Comparison of ENCODE assay signal across 19 cellular contexts in the genomic region with DNA sequence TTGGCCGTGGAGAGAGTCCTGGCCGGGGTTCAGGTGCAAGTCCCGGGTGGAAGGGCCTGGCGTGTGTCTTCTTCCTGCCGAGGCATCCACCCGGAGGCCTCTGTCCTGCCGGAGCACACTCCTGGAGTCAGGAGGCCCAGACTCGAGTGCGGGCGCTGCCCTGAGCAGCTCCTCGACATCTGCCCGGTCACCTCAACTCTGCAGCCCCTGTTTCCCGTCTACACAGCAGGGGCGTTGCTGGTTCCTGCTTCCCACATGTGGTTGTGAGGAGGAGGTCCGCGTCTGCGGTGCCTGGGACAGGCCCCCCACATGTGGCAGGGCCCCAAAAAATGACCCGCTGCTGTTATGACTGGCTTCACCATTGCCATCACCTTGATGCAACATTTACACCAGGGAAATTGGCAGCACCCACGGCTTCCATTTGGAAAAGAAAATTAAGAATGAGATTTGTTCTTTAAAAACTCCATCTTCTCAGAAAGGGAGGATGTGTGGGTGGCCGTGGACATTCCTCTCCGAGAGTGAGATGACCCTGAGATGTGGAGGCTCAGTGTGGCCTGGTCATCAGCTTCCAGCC.
DNase-seq lines count a peak whose midpoint lies in the region; ATAC-seq, FAIRE-seq and TF ChIP-seq lines count a peak whose summit lies in the region.
"Had no signal": no experiment of that assay in that cellular context is flagged by ENCODE, and none has a peak within 500 bp of the region (broad histone marks: within the 10 kb centered on the region; RNA-seq: fewer than 3 reads in every experiment).

No MANE protein-coding gene starts in this region.

- DNase-seq in HepG2 (ENCODE audit: low spot score) (no peak), right lobe of liver (no peak), left lung (no peak), thoracic aorta (ENCODE audit: low spot score) (no peak), aorta (no peak), putamen (ENCODE audit: low spot score) (no peak), Kasumi-1 (lab: John Stamatoyannopoulos, UW) (no peak)
- no peak for DNase-seq in effector CD4-positive, alpha-beta T cell
- DNase-seq: Calu3; CD8-positive, alpha-beta T cell; DMS 273 treated with DMSO at 0.1 percent for 48 hours; DMS53; DND-41; EL; GOT3; H7 had no signal

- H3K4me3 ChIP-seq in HepG2 (replicated peaks in 1 of 3; ENCODE audit: insufficient read depth in 1 of 3, low read depth in 2 of 3, low read length in 3 of 3) (peak overlapping the region in 2 of 3 experiments; percentile 42 to 51; a peak in 4 of 6 replicates), right lobe of liver (no peak overlapping the region), left lung (no peak overlapping the region), thoracic aorta (peak overlapping the region; percentile 48), aorta (ENCODE audit: low read length in 2 of 2) (no peak overlapping the region)
- H3K4me3 ChIP-seq: BLaER1 treated with 17β-estradiol and CSF1 and Interleukin-3, amounts not matched to agents 10 nM and 100 nM; GM12878 had no signal

- H3K9me3 ChIP-seq in HepG2 (ENCODE audit: low read length) (no peaks in the 10 kb centered on the region), right lobe of liver (no peaks in the 10 kb centered on the region), left lung (no peaks in the 10 kb centered on the region), thoracic aorta (no peaks in the 10 kb centered on the region), aorta (ENCODE audit: control insufficient read depth, low read length) (no peaks in the 10 kb centered on the region)
- H3K9me3 ChIP-seq: BLaER1 treated with 17β-estradiol and CSF1 and Interleukin-3, amounts not matched to agents 10 nM and 100 nM had no signal

- TF ChIP-seq CTCF in HepG2 (CRISPR knock-in tag; IDR thresholded peaks at IDR 0.05) (no peak), right lobe of liver (IDR thresholded peaks at IDR 0.05) (no peak), left lung (IDR thresholded peaks at IDR 0.05) (no peak), thoracic aorta (IDR thresholded peaks at IDR 0.05) (no peak)

- BruUV-seq in HepG2 (replicated peaks; lab: Mats Ljungman, UMichigan), result no TSS peak

- no peak overlapping the region for H2AFZ ChIP-seq in HepG2 (ENCODE audit: low read length)

- H3K9ac ChIP-seq in HepG2 (ENCODE audit: insufficient read depth, low read depth, low read length), result peak overlapping the region; percentile 63
- H3K9ac ChIP-seq: BLaER1 treated with 17β-estradiol and CSF1 and Interleukin-3, amounts not matched to agents 10 nM and 100 nM had no signal

- no peaks in the 10 kb centered on the region for H4K20me1 ChIP-seq in HepG2 (ENCODE audit: insufficient read depth, low read length)

- intact Hi-C loops in HepG2 (cut with micrococcal nuclease; ENCODE audit: unreplicated experiment) (no loop called here), right lobe of liver (cut with DNase I) (no loop called here), left lung (cut with DNase I) (no loop called here), aorta (cut with DNase I) (no loop called here)

- H3K27ac ChIP-seq in HepG2 (ENCODE audit: extremely low read length, insufficient read depth, low read length), result peak overlapping the region; percentile 91
- no peak overlapping the region for H3K27ac ChIP-seq in right lobe of liver
- H3K27ac ChIP-seq in left lung, result no peak overlapping the region
- H3K27ac ChIP-seq in thoracic aorta, result peak overlapping the region; percentile 93 to 96
- H3K27ac ChIP-seq in aorta (ENCODE audit: low read depth in 1 of 2, low read length in 2 of 2), result peak overlapping the region; percentile 10 to 69
- H3K27ac ChIP-seq: BLaER1 treated with 17β-estradiol and CSF1 and Interleukin-3, amounts not matched to agents 10 nM and 100 nM had no signal

- TF ChIP-seq RAD21 in HepG2 (CRISPR knock-in tag; IDR thresholded peaks at IDR 0.05), result peak; percentile 24; the same call in 1 of the 2 replicates

- in situ Hi-C loops in HepG2 (cut with HindIII; ENCODE audit: extremely low pct_ligation_motif_present, low pct_unique_long_range_greater_than_20kb), result no loop called here

- CTCF ChIA-PET in HepG2 (lab: Yijun Ruan, JAX; ENCODE audit: low intra/inter-chr PET ratio, low total read pairs), result no interaction called here

- ATAC-seq in HepG2 (peak; percentile 42), right lobe of liver (no peak), left lung (peak; percentile 60), thoracic aorta (ENCODE audit: insufficient number of reproducible peaks, low FRiP score, low read depth) (no peak), aorta (ENCODE audit: low FRiP score) (peak; percentile 20)
- ATAC-seq: CD8-positive, alpha-beta T cell; GM12878; HCT116 had no signal

- POLR2A ChIA-PET in HepG2 (lab: Yijun Ruan, JAX), result interaction anchor here (0.9 to 4.2 kb wide), 7 partner anchors 9 to 102 kb away, joined by 3 to 43 read pairs (median 8); no protein-coding TSS in a partner anchor

- H3K4me1 ChIP-seq in HepG2 (ENCODE audit: insufficient read depth, low read length) (peaks cover 60% of the 10 kb centered on the region), right lobe of liver (no peaks in the 10 kb centered on the region), left lung (no peaks in the 10 kb centered on the region), thoracic aorta (ENCODE audit: control insufficient read depth in 1 of 2, low read depth in 2 of 2) (peaks cover 26 to 76% of the 10 kb centered on the region in 2 donors), aorta (ENCODE audit: control insufficient read depth in 1 of 2, insufficient read depth in 2 of 2, low read length in 2 of 2) (no peaks in the 10 kb centered on the region)

- TF ChIP-seq EP300 in HepG2 (IDR thresholded peaks at IDR 0.05; ENCODE audit: low read depth in 2 of 2, low read length in 2 of 2), result no peak
- no peak for TF ChIP-seq EP300 in HepG2 (CRISPR knock-in tag; IDR thresholded peaks at IDR 0.05; ENCODE audit: borderline replicate concordance)

- FAIRE-seq in HepG2 (lab: Jason Lieb, UNC), result no peak
- FAIRE-seq: GM12878 had no signal

- H3K36me3 ChIP-seq in HepG2 (replicated peaks in 1 of 2; ENCODE audit: control insufficient read depth in 1 of 2, insufficient read depth in 2 of 2, low read length in 2 of 2) (no peaks in the 10 kb centered on the region), right lobe of liver (no peaks in the 10 kb centered on the region), left lung (no peaks in the 10 kb centered on the region), thoracic aorta (peaks cover 9% of the 10 kb centered on the region), aorta (ENCODE audit: control insufficient read depth in 1 of 2, insufficient read depth in 2 of 2, low read length in 1 of 2) (no peaks in the 10 kb centered on the region)
- H3K36me3 ChIP-seq: BLaER1 treated with 17β-estradiol and CSF1 and Interleukin-3, amounts not matched to agents 10 nM and 100 nM had no signal

- H3K27me3 ChIP-seq in HepG2 (ENCODE audit: control insufficient read depth in 1 of 2, insufficient read depth in 2 of 2, low read length in 2 of 2) (no peaks in the 10 kb centered on the region), right lobe of liver (no peaks in the 10 kb centered on the region), left lung (peaks cover 0 to 63% of the 10 kb centered on the region in 2 donors), thoracic aorta (replicated peaks; ENCODE audit: insufficient read depth) (no peaks in the 10 kb centered on the region), aorta (ENCODE audit: control insufficient read depth in 1 of 2, insufficient read depth in 2 of 2, low read length in 1 of 2) (no peaks in the 10 kb centered on the region)

- 85% methylated on average over 7 of the region's 21 CpGs for WGBS in HepG2 (ENCODE audit: low lambda C conversion rate)
- WGBS in right lobe of liver (ENCODE audit: insufficient coverage, low coverage, low lambda C conversion rate, missing lambda C conversion rate), result 78% methylated on average over 14 of the region's 21 CpGs
- 45 to 59% methylated on average over 21 of the region's 21 CpGs for WGBS in aorta, 2 donors

- TF ChIP-seq POLR2A in HepG2 (IDR thresholded peaks at IDR 0.05; ENCODE audit: insufficient read depth in 1 of 2, low read depth in 2 of 2, low read length in 2 of 2) (0 out of 4 replicates have a peak, but pooled peaks of 1 of the 2 experiments have one; percentile 25), right lobe of liver (IDR thresholded peaks at IDR 0.05) (no peak)

- peak overlapping the region; percentile 74 for H3K4me2 ChIP-seq in HepG2 (ENCODE audit: low read depth, low read length)
- H3K4me2 ChIP-seq: BLaER1 treated with 17β-estradiol and CSF1 and Interleukin-3, amounts not matched to agents 10 nM and 100 nM had no signal

- no peaks in the 10 kb centered on the region for H3K79me2 ChIP-seq in HepG2 (ENCODE audit: insufficient read depth, low read length)

TF ChIP-seq in HepG2, 621 proteins besides CTCF, POLR2A, EP300 and RAD21 (continues in another document):
- TF ChIP-seq STAT5B (CRISPR knock-in tag; IDR thresholded peaks at IDR 0.05) (no peak), ZNF446 (CRISPR knock-in tag; IDR thresholded peaks at IDR 0.05) (no peak), JUNB (CRISPR knock-in tag; IDR thresholded peaks at IDR 0.05; ENCODE audit: borderline replicate concordance) (no peak), TEAD3 (CRISPR knock-in tag; optimal IDR thresholded peaks at IDR 0.05; ENCODE audit: borderline replicate concordance) (no peak)

Comparison
In these comparisons a context has a peak if more than half of its experiments do, and no peak if none do; other contexts are left out.
1. ATAC-seq: peak in HepG2 (single experiment), left lung (single experiment) and aorta (single experiment); none in right lobe of liver (0 of 4) and thoracic aorta (single experiment).
2. H3K27ac ChIP-seq: peak in HepG2 (single experiment), thoracic aorta (2 of 2) and aorta (2 of 2); none in right lobe of liver (0 of 3) and left lung (0 of 2).
3. H3K4me3 ChIP-seq: peak in HepG2 (2 of 3) and thoracic aorta (single experiment); none in right lobe of liver (0 of 3), left lung (0 of 2) and aorta (0 of 2).